17 cellular contexts compared by ENCODE assay signal in genomic region chr12:125797421-125798175, GRCh38.
"Had no signal": no experiment of that assay in that cellular context is flagged by ENCODE, and none has a peak within 500 bp of the region (broad histone marks: within the 10 kb centered on the region; RNA-seq: fewer than 3 reads in every experiment).

No MANE protein-coding gene starts in this region.

- H3K9me3 ChIP-seq: ascending aorta, lower lobe of right lung, thyroid gland, uterus had no signal

- ATAC-seq: left colon; lower lobe of right lung; stimulated activated effector memory CD8-positive, alpha-beta T cell treated with anti-CD3 and anti-CD28 coated beads, Interleukin-12 subunit alpha, Interleukin-12 subunit beta, amount 100 ng/mL, for 72 hours had no signal

- H3K4me1 ChIP-seq: ascending aorta, lower lobe of right lung, parathyroid adenoma, thyroid gland, uterus had no signal

- H3K4me3 ChIP-seq: ascending aorta, coronary artery, lower lobe of right lung, thyroid gland, uterus had no signal

- H3K27me3 ChIP-seq: ascending aorta, thyroid gland, uterus had no signal

- H3K27ac Mint-ChIP-seq: activated CD4-positive, alpha-beta T cell treated with anti-CD3 and anti-CD28 coated beads, Interleukin-2, amount 10 ng/mL, durations not matched to agents 7 days and 5 days; activated naive CD8-positive, alpha-beta T cell treated with anti-CD3 and anti-CD28 coated beads for 36 hours; activated T-helper 1 cell treated with anti-CD3 and anti-CD28 coated beads, Interleukin-12 subunit alpha, Interleukin-12 subunit beta, Interleukin-2, Interleukin-4 antibody, amounts not matched to agents 30 ng/mL and 10 ng/mL and 1 ng/mL, durations not matched to agents 14 hours and 24 hours and 36 hours; stimulated activated effector memory CD8-positive, alpha-beta T cell treated with anti-CD3 and anti-CD28 coated beads, Interleukin-12 subunit alpha, Interleukin-12 subunit beta, amount 100 ng/mL, for 72 hours had no signal

- H3K27ac ChIP-seq: ascending aorta, coronary artery, lower lobe of right lung, parathyroid adenoma, thyroid gland, uterus had no signal

- H3K4me1 Mint-ChIP-seq: activated CD4-positive, alpha-beta T cell treated with anti-CD3 and anti-CD28 coated beads, Interleukin-2, amount 10 ng/mL, durations not matched to agents 7 days and 5 days; activated naive CD8-positive, alpha-beta T cell treated with anti-CD3 and anti-CD28 coated beads for 36 hours; neural crest cell; stimulated activated effector memory CD8-positive, alpha-beta T cell treated with anti-CD3 and anti-CD28 coated beads, Interleukin-12 subunit alpha, Interleukin-12 subunit beta, amount 100 ng/mL, for 72 hours had no signal

- H3K27me3 Mint-ChIP-seq: activated CD4-positive, alpha-beta T cell treated with anti-CD3 and anti-CD28 coated beads, Interleukin-2, amount 10 ng/mL, durations not matched to agents 7 days and 5 days; activated naive CD8-positive, alpha-beta T cell treated with anti-CD3 and anti-CD28 coated beads for 36 hours had no signal

- H3K9ac ChIP-seq: parathyroid adenoma had no signal

- H2AFZ ChIP-seq: parathyroid adenoma had no signal

- H3K36me3 Mint-ChIP-seq: activated naive CD8-positive, alpha-beta T cell treated with anti-CD3 and anti-CD28 coated beads for 36 hours; stimulated activated effector memory CD8-positive, alpha-beta T cell treated with anti-CD3 and anti-CD28 coated beads, Interleukin-12 subunit alpha, Interleukin-12 subunit beta, amount 100 ng/mL, for 72 hours had no signal

- H3K36me3 ChIP-seq: ascending aorta, lower lobe of right lung, thyroid gland, uterus had no signal

- H3K4me3 Mint-ChIP-seq: activated CD4-positive, alpha-beta T cell treated with anti-CD3 and anti-CD28 coated beads, Interleukin-2, amount 10 ng/mL, durations not matched to agents 7 days and 5 days; activated naive CD8-positive, alpha-beta T cell treated with anti-CD3 and anti-CD28 coated beads for 36 hours; activated T-helper 1 cell treated with anti-CD3 and anti-CD28 coated beads, Interleukin-12 subunit alpha, Interleukin-12 subunit beta, Interleukin-2, Interleukin-4 antibody, amounts not matched to agents 30 ng/mL and 10 ng/mL and 1 ng/mL, durations not matched to agents 14 hours and 24 hours and 36 hours; neural crest cell; stimulated activated effector memory CD8-positive, alpha-beta T cell treated with anti-CD3 and anti-CD28 coated beads, Interleukin-12 subunit alpha, Interleukin-12 subunit beta, amount 100 ng/mL, for 72 hours had no signal

- DNase-seq: activated CD4-positive, alpha-beta T cell treated with anti-CD3 and anti-CD28 coated beads, Interleukin-2, amount 10 ng/mL, durations not matched to agents 7 days and 5 days; activated CD8-positive, alpha-beta memory T cell treated with anti-CD3 and anti-CD28 coated beads, Interleukin-2, amount 50 U/mL, for 48 hours; activated naive CD8-positive, alpha-beta T cell treated with anti-CD3 and anti-CD28 coated beads for 36 hours; caudate nucleus; effector CD8-positive, alpha-beta T cell; head of caudate nucleus; left colon; lower lobe of right lung; T-helper 2 cell; thyroid gland; uterus had no signal
